ENCODE assay signal across 1 cellular context in genomic region chr11:27041141-27041869, GRCh38.
TF ChIP-seq lines count a peak whose summit lies in the region.

No MANE protein-coding gene starts in this region.

TF ChIP-seq in GM23338, 12 proteins besides CTCF, POLR2A, EP300 and RAD21 (continued from another document):
- no peak for TF ChIP-seq ZNF462 (CRISPR knock-in tag; IDR thresholded peaks at IDR 0.05)
- no peak for TF ChIP-seq STAT1 (IDR thresholded peaks at IDR 0.05; ENCODE audit: unreplicated experiment)
- TF ChIP-seq EZH2phosphoT487 (IDR thresholded peaks at IDR 0.05; ENCODE audit: unreplicated experiment), result no peak
- no peak for TF ChIP-seq ZNF114 (CRISPR knock-in tag; IDR thresholded peaks at IDR 0.05)
- no peak for TF ChIP-seq REST (IDR thresholded peaks at IDR 0.05; ENCODE audit: unreplicated experiment)
- TF ChIP-seq JUNB (IDR thresholded peaks at IDR 0.05; ENCODE audit: unreplicated experiment), result no peak
- TF ChIP-seq CREB1 (CRISPR knock-in tag; IDR thresholded peaks at IDR 0.05; ENCODE audit: low read depth), result no peak
- TF ChIP-seq POLR2AphosphoS5 (IDR thresholded peaks at IDR 0.05; ENCODE audit: low read depth), result no peak
- no peak for TF ChIP-seq ETS1 (IDR thresholded peaks at IDR 0.05)
- no peak for TF ChIP-seq NANOG (IDR thresholded peaks at IDR 0.05; ENCODE audit: borderline replicate concordance)
